23 cellular contexts compared by ENCODE assay signal in the genomic region with DNA sequence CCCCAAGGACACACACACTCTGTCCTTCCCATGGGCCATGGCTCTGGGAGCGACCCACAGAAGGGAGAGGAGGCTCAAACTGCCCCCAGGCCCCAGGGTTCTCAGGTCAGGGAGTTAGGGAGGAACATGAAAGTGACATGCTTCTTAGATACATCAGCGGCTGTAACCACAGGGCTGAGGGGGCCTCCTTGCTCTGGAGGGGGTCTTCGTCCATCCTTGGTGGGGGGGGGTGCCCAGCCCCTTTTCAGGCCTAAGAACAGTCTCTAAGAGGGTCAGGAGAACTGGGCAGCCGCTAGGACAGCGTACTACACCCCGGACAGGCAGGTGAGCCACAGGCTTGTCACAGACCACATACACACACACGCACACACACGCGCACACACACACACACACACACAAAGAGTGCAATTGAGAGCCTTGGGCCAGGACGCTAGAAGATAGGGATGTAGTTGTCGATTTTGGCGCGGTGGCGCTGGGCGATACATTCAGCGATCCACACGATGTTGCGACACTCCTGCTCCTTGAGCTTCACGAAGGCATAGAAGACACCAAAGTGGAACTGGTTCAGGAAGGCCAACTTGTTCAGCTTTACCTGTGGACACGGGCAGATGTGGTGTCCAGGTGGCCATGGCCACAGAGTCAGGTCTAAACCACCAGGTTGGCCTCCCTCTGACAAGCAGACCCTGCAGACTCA. TPM values are rescaled to one million over a fixed set of nuclear protein-coding genes. Genes with fewer than 3 reads are reported as not detected.
DNase-seq lines count a peak whose midpoint lies in the region; ATAC-seq and TF ChIP-seq lines count a peak whose summit lies in the region.
"Had no signal": no experiment of that assay in that cellular context is flagged by ENCODE, and none has a peak within 500 bp of the region (broad histone marks: within the 10 kb centered on the region; RNA-seq: fewer than 3 reads in every experiment).

No MANE protein-coding gene starts in this region.

- H3K36me3 Mint-ChIP-seq in Calu3 (ENCODE audit: insufficient read depth, unreplicated experiment) (peaks cover 16% of the 10 kb centered on the region), memory B cell (peaks cover 22% of the 10 kb centered on the region)

- no peak for DNase-seq in Calu3
- DNase-seq in Peyer's patch, result peak in 2 of 3 donors; percentile 48 to 55
- no peak for DNase-seq in memory B cell (ENCODE audit: low spot score in 2 of 2)
- DNase-seq in kidney tubule cell (ENCODE audit: low spot score), result no peak
- DNase-seq: ACHN; activated CD4-positive, alpha-beta T cell treated with anti-CD3 and anti-CD28 coated beads, Interleukin-2, amount 10 ng/mL, durations not matched to agents 24 days and 14 days; amniotic stem cell; DMS 273 treated with DMSO at 0.1 percent for 48 hours; gastrocnemius medialis; kidney glomerular epithelial cell; mesenchymal stem cell; NCI-H1436; NCI-H2171; NCI-H526; psoas muscle; T-helper 1 cell had no signal

- BruUV-seq in Calu3 (replicated peaks; lab: Mats Ljungman, UMichigan), result TSS peak; percentile 89

- no peak for TF ChIP-seq CTCF in Calu3 (IDR thresholded peaks at IDR 0.05; ENCODE audit: unreplicated experiment)
- TF ChIP-seq CTCF in Peyer's patch (IDR thresholded peaks at IDR 0.05), result no peak

- no peak for ATAC-seq in memory B cell (ENCODE audit: low read depth)
- no peak for ATAC-seq in HG03097 (IDR thresholded peaks at IDR 0.05; ENCODE audit: low FRiP score, unreplicated experiment)
- no peak for ATAC-seq in GM21390 (IDR thresholded peaks at IDR 0.05; ENCODE audit: unreplicated experiment)
- ATAC-seq: gastrocnemius medialis, psoas muscle had no signal

- TF ChIP-seq POLR2A in Peyer's patch (IDR thresholded peaks at IDR 0.05), result no peak

- H3K27me3 Mint-ChIP-seq in Calu3 (ENCODE audit: unreplicated experiment) (no peaks in the 10 kb centered on the region), memory B cell (peaks cover under 1% of the 10 kb centered on the region)

- H3K4me1 Mint-ChIP-seq in Calu3 (ENCODE audit: low read depth, unreplicated experiment), result peaks cover 12% of the 10 kb centered on the region
- H3K4me1 Mint-ChIP-seq in memory B cell, result peaks cover 26% of the 10 kb centered on the region

- CTCF ChIA-PET in Calu3 (lab: Charles Lee), result no interaction called here

- H3K27ac ChIP-seq in Peyer's patch, result peak overlapping the region in 1 of 4 donors; percentile 93
- H3K27ac ChIP-seq: gastrocnemius medialis, psoas muscle had no signal

- peaks cover 0 to 58% (median 0%) of the 10 kb centered on the region in 3 donors for H3K36me3 ChIP-seq in Peyer's patch

- no peaks in the 10 kb centered on the region for H3K9me3 ChIP-seq in Peyer's patch
- H3K9me3 ChIP-seq: gastrocnemius medialis, psoas muscle had no signal

- intact Hi-C loops in Calu3 (cut with micrococcal nuclease; ENCODE audit: unreplicated experiment), result no loop called here

- no peaks in the 10 kb centered on the region for H3K27me3 ChIP-seq in Peyer's patch
- H3K27me3 ChIP-seq: gastrocnemius medialis had no signal

- no peaks in the 10 kb centered on the region for H3K9me3 Mint-ChIP-seq in Calu3 (ENCODE audit: low read depth, unreplicated experiment)
- no peaks in the 10 kb centered on the region for H3K9me3 Mint-ChIP-seq in memory B cell
- H3K9me3 Mint-ChIP-seq: activated CD4-positive, alpha-beta T cell treated with anti-CD3 and anti-CD28 coated beads, Interleukin-2, amount 10 ng/mL, durations not matched to agents 24 days and 14 days; nephron had no signal

- no peak overlapping the region for H3K4me3 ChIP-seq in Peyer's patch
- H3K4me3 ChIP-seq: gastrocnemius medialis, psoas muscle, skin epidermis had no signal

- H3K4me3 Mint-ChIP-seq in Calu3 (ENCODE audit: low read depth, unreplicated experiment) (no peak overlapping the region), memory B cell (no peak overlapping the region)
- H3K4me3 Mint-ChIP-seq: activated CD4-positive, alpha-beta T cell treated with anti-CD3 and anti-CD28 coated beads, Interleukin-2, amount 10 ng/mL, durations not matched to agents 24 days and 14 days; CD14-positive monocyte; nephron had no signal

- H3K4me1 ChIP-seq in Peyer's patch, result peaks cover 0 to 26% (median 6%) of the 10 kb centered on the region in 4 donors

- H3K27ac Mint-ChIP-seq in Calu3 (ENCODE audit: unreplicated experiment) (no peak overlapping the region), memory B cell (peak overlapping the region; percentile 82)
- H3K27ac Mint-ChIP-seq: activated CD4-positive, alpha-beta T cell treated with anti-CD3 and anti-CD28 coated beads, Interleukin-2, amount 10 ng/mL, durations not matched to agents 24 days and 14 days had no signal

RNA-seq across cellular contexts. Expression of a gene that starts 7.3 kb away (rescaled TPM):
- 10.2 and 10.8 TPM in 2 replicates for total RNA-seq in Calu3 (2022)
- total RNA-seq in Peyer's patch, result 100 to 1,000 TPM; 116 to 688 (median 499) TPM

RNA-seq across cellular contexts. Expression of a gene that starts 22.0 kb away (rescaled TPM):
- 22.6 and 24.4 TPM in 2 replicates for total RNA-seq in Calu3 (2022)
- 10 to 100 TPM in 1 of 4 donors, 1 to 10 TPM in 3; 3.5 to 14.5 (median 6.3) TPM for total RNA-seq in Peyer's patch

RNA-seq across cellular contexts. Expression of a gene that starts 42.7 kb away (rescaled TPM):
- total RNA-seq in Calu3 (2022) (85.3 and 91.0 TPM in 2 replicates), Peyer's patch (100 to 1,000 TPM; 131 to 223 (median 202) TPM)

RNA-seq across cellular contexts. Expression of a gene that starts 44.9 kb away (rescaled TPM):
- 8.5 and 8.8 TPM in 2 replicates for total RNA-seq in Calu3 (2022)
- 10 to 100 TPM in 2 of 4 donors, 1 to 10 TPM in 2; 6.6 to 33.3 (median 16.6) TPM for total RNA-seq in Peyer's patch
- total RNA-seq: activated CD4-positive, alpha-beta T cell treated with anti-CD3 and anti-CD28 coated beads, Interleukin-2, amount 10 ng/mL, durations not matched to agents 24 days and 14 days had no signal

RNA-seq across cellular contexts. Expression of a gene that starts 45.1 kb away (rescaled TPM):
- not detected in 2 replicates for total RNA-seq in Calu3 (2022)
- not detected for total RNA-seq in Peyer's patch
- total RNA-seq: activated CD4-positive, alpha-beta T cell treated with anti-CD3 and anti-CD28 coated beads, Interleukin-2, amount 10 ng/mL, durations not matched to agents 24 days and 14 days; cardiac septum; gastrocnemius medialis; H1; psoas muscle had no signal

Comparison
In these comparisons a context has a peak if more than half of its experiments do, and no peak if none do; other contexts are left out.
1. DNase-seq: peak in Peyer's patch (2 of 3); none in Calu3 (single experiment), memory B cell (0 of 2) and kidney tubule cell (single experiment).